ENCODE assay signal across 21 cellular contexts in genomic region chr1:217344712-217345111, GRCh38.
"Had no signal": no experiment of that assay in that cellular context is flagged by ENCODE, and none has a peak within 500 bp of the region (broad histone marks: within the 10 kb centered on the region; RNA-seq: fewer than 3 reads in every experiment).

No MANE protein-coding gene starts in this region.

- H3K9me3 ChIP-seq: SJSA1, SK-N-SH had no signal

- ATAC-seq: Panc1, Right ventricle myocardium inferior had no signal

- H3K27ac ChIP-seq: KMS-11, PC-9, RWPE1, SJSA1 had no signal

- H3K27me3 ChIP-seq: SJSA1 had no signal

- H3K4me3 ChIP-seq: PC-9, SJSA1 had no signal

- H3K4me1 ChIP-seq: SJSA1 had no signal

- H3K36me3 ChIP-seq: SJSA1 had no signal

- DNase-seq: Karpas-422, KBM-7, MM.1S, MV-4-11, NCI-H1436 treated with DMSO at 0.1 percent for 48 hours, NCI-H1694 treated with DMSO at 0.1 percent for 48 hours, NCI-H2029, NCI-H2081, NCI-H446, NCI-H510A treated with DMSO at 0.1 percent for 48 hours, NCI-H524 treated with DMSO at 0.1 percent for 48 hours, NCI-H774, PC-9, SHP77 treated with DMSO at 0.1 percent for 48 hours, SK-N-SH, SW 1271 had no signal
